11 cellular contexts compared by ENCODE assay signal in the genomic region with DNA sequence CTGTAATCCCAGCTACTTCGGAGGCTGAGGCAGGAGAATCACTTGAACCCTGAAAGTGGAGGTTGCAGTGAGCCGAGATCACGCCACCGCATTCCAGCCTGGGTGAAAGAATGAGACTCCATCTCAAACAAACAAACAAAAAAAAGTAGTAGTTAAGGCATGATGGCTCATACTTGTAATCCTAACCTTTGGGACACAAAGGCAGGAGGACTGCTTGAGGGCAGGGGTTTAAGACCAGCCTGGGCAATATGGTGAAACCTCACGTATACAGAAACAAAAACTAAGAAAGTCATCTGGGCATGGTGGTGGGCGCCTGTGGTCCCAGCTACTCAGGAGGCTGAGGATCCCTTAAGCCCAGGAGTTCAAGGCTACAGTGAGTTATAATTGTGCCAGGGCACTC. TPM values are rescaled to one million over a fixed set of nuclear protein-coding genes. Genes with fewer than 3 reads are reported as not detected.
DNase-seq lines count a peak whose midpoint lies in the region; ATAC-seq, FAIRE-seq and TF ChIP-seq lines count a peak whose summit lies in the region.
"Had no signal": no experiment of that assay in that cellular context is flagged by ENCODE, and none has a peak within 500 bp of the region (broad histone marks: within the 10 kb centered on the region; RNA-seq: fewer than 3 reads in every experiment).

No MANE protein-coding gene starts in this region.

- POLR2A ChIA-PET in PC-9 (lab: Charles Lee; ENCODE audit: unreplicated experiment): no interaction called here

- H3K4me3 Mint-ChIP-seq in activated CD8-positive, alpha-beta memory T cell treated with anti-CD3 and anti-CD28 coated beads, Interleukin-2, amount 10 ng/mL, durations not matched to agents 7 days and 5 days: peak overlapping the region; percentile 92
- H3K4me3 Mint-ChIP-seq in effector memory CD8-positive, alpha-beta T cell: peak overlapping the region; percentile 60 to 89

- no peaks in the 10 kb centered on the region for H3K27me3 Mint-ChIP-seq in activated CD8-positive, alpha-beta memory T cell treated with anti-CD3 and anti-CD28 coated beads, Interleukin-2, amount 10 ng/mL, durations not matched to agents 7 days and 5 days
- no peaks in the 10 kb centered on the region for H3K27me3 Mint-ChIP-seq in effector memory CD8-positive, alpha-beta T cell

- no peak for TF ChIP-seq CTCF in PC-9 (conservative IDR thresholded peaks at IDR 0.05)
- TF ChIP-seq CTCF in smooth muscle cell (IDR thresholded peaks at IDR 0.05; ENCODE audit: borderline replicate concordance, insufficient read depth, poor library complexity, severe bottlenecking): no peak

- H3K36me3 ChIP-seq in PC-9 (ENCODE audit: low read depth): peaks cover 26% of the 10 kb centered on the region
- no peaks in the 10 kb centered on the region for H3K36me3 ChIP-seq in smooth muscle cell (ENCODE audit: low read depth)

- peaks cover 39% of the 10 kb centered on the region for H3F3A ChIP-seq in PC-9 (ENCODE audit: insufficient read depth, low read depth)
- peaks cover 4% of the 10 kb centered on the region for H3F3A ChIP-seq in smooth muscle cell (ENCODE audit: low read depth)

- CTCF ChIA-PET in activated CD8-positive, alpha-beta memory T cell treated with anti-CD3 and anti-CD28 coated beads, Interleukin-2, amount 10 ng/mL, durations not matched to agents 7 days and 5 days (lab: Charles Lee): interaction anchor here (1.3 kb wide), 1 partner anchor 36 kb away, joined by 3 read pairs; no protein-coding TSS in a partner anchor
- CTCF ChIA-PET in PC-9 (lab: Charles Lee): no interaction called here

- H3K9me3 ChIP-seq in PC-9 (ENCODE audit: insufficient read depth, low read depth) (no peaks in the 10 kb centered on the region), smooth muscle cell (replicated peaks; ENCODE audit: low read depth) (no peaks in the 10 kb centered on the region)

- no peaks in the 10 kb centered on the region for H3K27me3 ChIP-seq in PC-9 (ENCODE audit: insufficient read depth, low read depth)
- no peaks in the 10 kb centered on the region for H3K27me3 ChIP-seq in smooth muscle cell (ENCODE audit: low read depth)

- H3K9ac ChIP-seq in smooth muscle cell (ENCODE audit: low read depth): no peak overlapping the region

- H3K4me3 ChIP-seq in PC-9 (peak overlapping the region; percentile 87; the same call in 1 of the 2 replicates), smooth muscle cell (no peak overlapping the region)

- no peak for DNase-seq in activated CD8-positive, alpha-beta memory T cell treated with anti-CD3 and anti-CD28 coated beads, Interleukin-2, amount 10 ng/mL, durations not matched to agents 7 days and 5 days
- DNase-seq in activated CD8-positive, alpha-beta memory T cell treated with anti-CD3 and anti-CD28 coated beads, Interleukin-2, amount 50 U/mL, for 48 hours: no peak
- DNase-seq in PC-9 (no peak), smooth muscle cell (lab: John Stamatoyannopoulos, UW; ENCODE audit: unreplicated experiment) (no peak), RCC 7860 (ENCODE audit: low spot score) (no peak), HT-29 (ENCODE audit: low spot score) (no peak)
- DNase-seq in effector memory CD8-positive, alpha-beta T cell: no peak
- DNase-seq: caudate nucleus, midbrain, NCI-H1436 had no signal

- H3K4me1 ChIP-seq in PC-9 (replicated peaks; ENCODE audit: insufficient read depth) (peaks cover 18% of the 10 kb centered on the region), smooth muscle cell (ENCODE audit: low read depth) (peaks cover 10% of the 10 kb centered on the region)

- no TSS peak for BruUV-seq in PC-9 (replicated peaks; lab: Mats Ljungman, UMichigan)

- H4K20me1 ChIP-seq in PC-9 (ENCODE audit: insufficient read depth): peaks cover 29% of the 10 kb centered on the region
- peaks cover 33% of the 10 kb centered on the region for H4K20me1 ChIP-seq in smooth muscle cell (ENCODE audit: low read depth)

- peaks cover 33% of the 10 kb centered on the region for H3K36me3 Mint-ChIP-seq in activated CD8-positive, alpha-beta memory T cell treated with anti-CD3 and anti-CD28 coated beads, Interleukin-2, amount 10 ng/mL, durations not matched to agents 7 days and 5 days
- H3K36me3 Mint-ChIP-seq in effector memory CD8-positive, alpha-beta T cell (ENCODE audit: insufficient read depth): peaks cover 33% of the 10 kb centered on the region

- H3K9me3 Mint-ChIP-seq in activated CD8-positive, alpha-beta memory T cell treated with anti-CD3 and anti-CD28 coated beads, Interleukin-2, amount 10 ng/mL, durations not matched to agents 7 days and 5 days (ENCODE audit: low read depth): no peaks in the 10 kb centered on the region
- H3K9me3 Mint-ChIP-seq in effector memory CD8-positive, alpha-beta T cell: no peaks in the 10 kb centered on the region

- no peak for ATAC-seq in activated CD8-positive, alpha-beta memory T cell treated with anti-CD3 and anti-CD28 coated beads, Interleukin-2, amount 10 ng/mL, durations not matched to agents 7 days and 5 days
- no peak for ATAC-seq in effector memory CD8-positive, alpha-beta T cell (replicated peaks)
- ATAC-seq in GM21786 (IDR thresholded peaks at IDR 0.05; ENCODE audit: unreplicated experiment): no peak

- H3K4me1 Mint-ChIP-seq in activated CD8-positive, alpha-beta memory T cell treated with anti-CD3 and anti-CD28 coated beads, Interleukin-2, amount 10 ng/mL, durations not matched to agents 7 days and 5 days: peaks cover 53% of the 10 kb centered on the region
- peaks cover 22 to 36% of the 10 kb centered on the region in 2 donors for H3K4me1 Mint-ChIP-seq in effector memory CD8-positive, alpha-beta T cell (ENCODE audit: low read depth in 2 of 2)

- no peaks in the 10 kb centered on the region for H3K9me2 ChIP-seq in PC-9 (ENCODE audit: insufficient read depth)

- FAIRE-seq in RCC 7860 (lab: Jason Lieb, UNC): no peak

- no peak overlapping the region for H3K27ac ChIP-seq in PC-9
- H3K27ac ChIP-seq in smooth muscle cell (ENCODE audit: low read depth): peak overlapping the region; percentile 39

- H3K27ac Mint-ChIP-seq in activated CD8-positive, alpha-beta memory T cell treated with anti-CD3 and anti-CD28 coated beads, Interleukin-2, amount 10 ng/mL, durations not matched to agents 7 days and 5 days: peak overlapping the region; percentile 62
- H3K27ac Mint-ChIP-seq in effector memory CD8-positive, alpha-beta T cell: peak overlapping the region in 1 of 2 donors; percentile 93

- H3K79me2 ChIP-seq in PC-9 (ENCODE audit: low read depth) (peaks cover 67% of the 10 kb centered on the region), smooth muscle cell (ENCODE audit: low read depth) (peaks cover 64% of the 10 kb centered on the region)

- 97% methylated on average over 6 of the region's 6 CpGs for WGBS in smooth muscle cell (ENCODE audit: low lambda C conversion rate)

- H2AFZ ChIP-seq in PC-9 (no peak overlapping the region), smooth muscle cell (ENCODE audit: low read depth) (no peak overlapping the region)

- intact Hi-C loops in PC-9 (cut with micrococcal nuclease; ENCODE audit: unreplicated experiment): loop anchor here (5.0 kb wide), 2 partner anchors 39 to 59 kb away; a partner anchor contains a TSS

- H3K4me2 ChIP-seq in PC-9: peak overlapping the region; percentile 80
- H3K4me2 ChIP-seq in smooth muscle cell: peak overlapping the region; percentile 91

RNA-seq across cellular contexts. Expression of a gene that starts 1.8 kb away (rescaled TPM):
- 100 to 1,000 TPM; 433 to 500 TPM for total RNA-seq in activated CD8-positive, alpha-beta memory T cell treated with anti-CD3 and anti-CD28 coated beads, Interleukin-2, amount 10 ng/mL, durations not matched to agents 7 days and 5 days
- total RNA-seq in PC-9 (2021): 111 and 117 TPM in 2 replicates
- total RNA-seq in smooth muscle cell: 37.6 and 39.5 TPM in 2 replicates
- 56.7 and 78.4 TPM in 2 replicates for polyA plus RNA-seq in smooth muscle cell
- 105 and 136 TPM in 2 replicates for total RNA-seq in HT-29 (2014; rRNA removed; shearing (Covaris generic))

RNA-seq across cellular contexts. Expression of a gene that starts 38.2 kb away (rescaled TPM):
- 1 to 10 TPM; 6.1 to 8.5 TPM for total RNA-seq in activated CD8-positive, alpha-beta memory T cell treated with anti-CD3 and anti-CD28 coated beads, Interleukin-2, amount 10 ng/mL, durations not matched to agents 7 days and 5 days
- total RNA-seq in PC-9 (2021) (6.9 and 7.3 TPM in 2 replicates), smooth muscle cell (6.4 and 9.8 TPM in 2 replicates)
- polyA plus RNA-seq in smooth muscle cell: 6.5 and 7.4 TPM in 2 replicates
- total RNA-seq in HT-29 (2014; rRNA removed; shearing (Covaris generic)): 0.91 and 1.4 TPM in 2 replicates

RNA-seq across cellular contexts. Expression of a gene that starts 59.1 kb away (rescaled TPM):
- 100 to 1,000 TPM in 1 of 2 experiments, 10 to 100 TPM in 1; 85.4 to 112 TPM for total RNA-seq in activated CD8-positive, alpha-beta memory T cell treated with anti-CD3 and anti-CD28 coated beads, Interleukin-2, amount 10 ng/mL, durations not matched to agents 7 days and 5 days
- total RNA-seq in PC-9 (2021): 96.4 and 98.2 TPM in 2 replicates
- 36.4 and 47.8 TPM in 2 replicates for total RNA-seq in smooth muscle cell
- 63.5 and 72.1 TPM in 2 replicates for polyA plus RNA-seq in smooth muscle cell
- total RNA-seq in HT-29 (2014; rRNA removed; shearing (Covaris generic)): 201 and 220 TPM in 2 replicates
